Comparison of ENCODE assay signal across 17 cellular contexts in genomic region chr19:7381073-7381390, GRCh38. TPM values are rescaled to one million over a fixed set of nuclear protein-coding genes. Genes with fewer than 3 reads are reported as not detected.
A peak's percentile ranks its signal among the peaks of the same experiment; 100 is the strongest.
DNase-seq lines count a peak whose midpoint lies in the region; ATAC-seq, FAIRE-seq and TF ChIP-seq lines count a peak whose summit lies in the region.
"Had no signal": no experiment of that assay in that cellular context is flagged by ENCODE, and none has a peak within 500 bp of the region (broad histone marks: within the 10 kb centered on the region; RNA-seq: fewer than 3 reads in every experiment).

No MANE protein-coding gene starts in this region.

- no peaks in the 10 kb centered on the region for H3K36me3 ChIP-seq in Caco-2 (ENCODE audit: control insufficient read depth, insufficient read depth, low read length)
- H3K36me3 ChIP-seq in neural progenitor cell = no peaks in the 10 kb centered on the region
- H3K36me3 ChIP-seq in A673 (ENCODE audit: insufficient read depth, low read length, poor library complexity, severe bottlenecking) = no peaks in the 10 kb centered on the region
- H3K36me3 ChIP-seq: cardiac muscle cell, pancreas, SJSA1 had no signal

- no peak overlapping the region for H3K4me2 ChIP-seq in neural progenitor cell

- intact Hi-C loops in CD14-positive monocyte (cut with micrococcal nuclease) = no loop called here
- intact Hi-C loops in Caco-2 (cut with micrococcal nuclease; ENCODE audit: unreplicated experiment) = no loop called here
- intact Hi-C loops in activated B cell treated with CpG ODN at 0.5 μM for 24 hours (cut with micrococcal nuclease) = no loop called here
- intact Hi-C loops in A673 (cut with micrococcal nuclease; ENCODE audit: unreplicated experiment) = loop anchor here (5.0 kb wide), 1 partner anchor 279 kb away; no protein-coding TSS in a partner anchor

- H3K27ac ChIP-seq in neural progenitor cell (no peak overlapping the region), A673 (ENCODE audit: low read depth, low read length, poor library complexity, severe bottlenecking) (no peak overlapping the region)
- H3K27ac ChIP-seq: cardiac muscle cell, pancreas, SJSA1 had no signal

- H3K9me3 ChIP-seq in Caco-2 (no peaks in the 10 kb centered on the region), neural progenitor cell (ENCODE audit: low read depth) (no peaks in the 10 kb centered on the region), A673 (ENCODE audit: low read depth, low read length, poor library complexity, severe bottlenecking) (no peaks in the 10 kb centered on the region)
- H3K9me3 ChIP-seq: pancreas, Peyer's patch, SJSA1 had no signal

- ATAC-seq in activated B cell treated with CpG ODN at 0.5 μM for 24 hours (ENCODE audit: low read depth) = no peak

- TF ChIP-seq CTCF in CD14-positive monocyte (IDR thresholded peaks at IDR 0.05) (no peak), Caco-2 (IDR thresholded peaks at IDR 0.05; ENCODE audit: insufficient read depth in 1 of 2, low read depth in 1 of 2, low read length in 1 of 2, severe bottlenecking in 1 of 2, unreplicated experiment in 1 of 2) (no peak), activated B cell treated with CpG ODN at 0.5 μM for 24 hours (IDR thresholded peaks at IDR 0.05) (no peak), neural progenitor cell (IDR thresholded peaks at IDR 0.05) (no peak), A673 (conservative IDR thresholded peaks at IDR 0.05; ENCODE audit: low read depth, low read length) (no peak)

- no peak overlapping the region for H3K9ac ChIP-seq in neural progenitor cell

- no peaks in the 10 kb centered on the region for H3F3A ChIP-seq in neural progenitor cell (ENCODE audit: low read depth)

- H3K4me1 ChIP-seq in Caco-2 (peaks cover 26% of the 10 kb centered on the region), neural progenitor cell (peaks cover 7% of the 10 kb centered on the region), A673 (ENCODE audit: insufficient read depth, low read length, poor library complexity, severe bottlenecking) (no peaks in the 10 kb centered on the region)
- H3K4me1 ChIP-seq: pancreas, Peyer's patch, SJSA1 had no signal

- H3K4me3 Mint-ChIP-seq in CD14-positive monocyte (no peak overlapping the region), Caco-2 (ENCODE audit: unreplicated experiment) (no peak overlapping the region), activated B cell treated with CpG ODN at 0.5 μM for 24 hours (no peak overlapping the region), neural progenitor cell (peak overlapping the region; percentile 10)

- CTCF ChIA-PET in Caco-2 (lab: Charles Lee) = interaction anchor here (1.7 kb wide), 1 partner anchor 26 kb away, joined by 14 read pairs; no protein-coding TSS in a partner anchor
- CTCF ChIA-PET in activated B cell treated with CpG ODN at 0.5 μM for 24 hours (lab: Charles Lee) = interaction anchor here (0.6 to 3.0 kb wide), 6 partner anchors 26 to 279 kb away, joined by 3 to 23 read pairs (median 6); partner anchors contain the start of gene ARHGEF18
- CTCF ChIA-PET in A673 (lab: Charles Lee) = interaction anchor here (0.9 to 1.5 kb wide), 2 partner anchors 15 to 27 kb away, joined by 3 to 5 read pairs; no protein-coding TSS in a partner anchor

- no peak overlapping the region for H2AFZ ChIP-seq in neural progenitor cell (replicated peaks)

- H3K4me3 ChIP-seq in Caco-2 (ENCODE audit: low read depth, low read length) (no peak overlapping the region), neural progenitor cell (no peak overlapping the region), A673 (ENCODE audit: low read depth, low read length, poor library complexity, severe bottlenecking) (no peak overlapping the region)
- H3K4me3 ChIP-seq: cardiac muscle cell, Peyer's patch, SJSA1 had no signal

- POLR2A ChIA-PET in Caco-2 (lab: Charles Lee) (no interaction called here), activated B cell treated with CpG ODN at 0.5 μM for 24 hours (lab: Charles Lee) (interaction anchor here (0.6 to 1.5 kb wide), 3 partner anchors 26 to 32 kb away, joined by 3 to 7 read pairs (median 4); partner anchors contain the start of gene ARHGEF18), A673 (lab: Charles Lee; ENCODE audit: low non-redundant PET) (no interaction called here)

- no peaks in the 10 kb centered on the region for H3K27me3 ChIP-seq in Caco-2 (replicated peaks; ENCODE audit: control insufficient read depth, insufficient read depth, low read length)
- H3K27me3 ChIP-seq in neural progenitor cell = no peaks in the 10 kb centered on the region
- peaks cover 3% of the 10 kb centered on the region for H3K27me3 ChIP-seq in A673 (replicated peaks; ENCODE audit: insufficient read depth, low read depth, low read length, poor library complexity)
- H3K27me3 ChIP-seq: cardiac muscle cell, pancreas, Peyer's patch, SJSA1 had no signal

- FAIRE-seq in GM19239 (lab: Jason Lieb, UNC) = no peak
- FAIRE-seq: H54, pancreas, urothelium cell line had no signal

- no TSS peak for BruUV-seq in Caco-2 (replicated peaks; lab: Mats Ljungman, UMichigan)
- BruUV-seq in A673 (replicated peaks; lab: Mats Ljungman, UMichigan) = no TSS peak

- no peaks in the 10 kb centered on the region for H3K79me2 ChIP-seq in neural progenitor cell (ENCODE audit: low read depth)

- H4K20me1 ChIP-seq in neural progenitor cell (ENCODE audit: low read depth) = no peaks in the 10 kb centered on the region

- peaks cover 23% of the 10 kb centered on the region for H3K4me1 Mint-ChIP-seq in CD14-positive monocyte
- H3K4me1 Mint-ChIP-seq in Caco-2 (ENCODE audit: low read depth, unreplicated experiment) = peaks cover 21% of the 10 kb centered on the region
- peaks cover 12% of the 10 kb centered on the region for H3K4me1 Mint-ChIP-seq in activated B cell treated with CpG ODN at 0.5 μM for 24 hours
- peaks cover 3% of the 10 kb centered on the region for H3K4me1 Mint-ChIP-seq in neural progenitor cell

- H3K36me3 Mint-ChIP-seq in CD14-positive monocyte (peaks cover 67 to 90% of the 10 kb centered on the region in 2 donors), Caco-2 (ENCODE audit: insufficient read depth, unreplicated experiment) (peaks cover 6% of the 10 kb centered on the region), activated B cell treated with CpG ODN at 0.5 μM for 24 hours (ENCODE audit: low read depth) (peaks cover 77% of the 10 kb centered on the region), neural progenitor cell (no peaks in the 10 kb centered on the region)

- H3K27ac Mint-ChIP-seq in CD14-positive monocyte (peak overlapping the region in 6 of 7 donors; percentile 8 to 81 (median 67)), Caco-2 (ENCODE audit: unreplicated experiment) (peak overlapping the region; percentile 54), activated B cell treated with CpG ODN at 0.5 μM for 24 hours (peak overlapping the region; percentile 82), neural progenitor cell (peak overlapping the region; percentile 16)

- H3K9me3 Mint-ChIP-seq in CD14-positive monocyte (no peaks in the 10 kb centered on the region), Caco-2 (ENCODE audit: unreplicated experiment) (no peaks in the 10 kb centered on the region), activated B cell treated with CpG ODN at 0.5 μM for 24 hours (no peaks in the 10 kb centered on the region), neural progenitor cell (no peaks in the 10 kb centered on the region)

- DNase-seq in CD14-positive monocyte (ENCODE audit: low spot score) (no peak), Caco-2 (no peak), activated B cell treated with CpG ODN at 0.5 μM for 24 hours (no peak), neural progenitor cell (ENCODE audit: low spot score) (no peak), A673 (ENCODE audit: low spot score) (no peak), NCI-H187 treated with DMSO at 0.1 percent for 48 hours (lab: John Stamatoyannopoulos, UW) (no peak), GM19239 (ENCODE audit: insufficient read length, low spot score) (no peak)
- DNase-seq: activated CD4-positive, alpha-beta T cell treated with anti-CD3 and anti-CD28 coated beads, Interleukin-2, amount 50 U/mL, for 1 hour; activated CD8-positive, alpha-beta memory T cell treated with anti-CD3 and anti-CD28 coated beads, Interleukin-2, amount 50 U/mL, for 48 hours; left cardiac atrium; right cardiac atrium had no signal

- H3K27me3 Mint-ChIP-seq in CD14-positive monocyte (ENCODE audit: low read depth in 3 of 3) (peaks cover 0 to 2% (median 0%) of the 10 kb centered on the region in 3 donors), Caco-2 (ENCODE audit: insufficient read depth, unreplicated experiment) (no peaks in the 10 kb centered on the region), activated B cell treated with CpG ODN at 0.5 μM for 24 hours (no peaks in the 10 kb centered on the region), neural progenitor cell (ENCODE audit: insufficient read depth, low read depth) (no peaks in the 10 kb centered on the region)

RNA-seq across cellular contexts. Expression of gene ARHGEF18, which starts 32.3 kb away (rescaled TPM):
- under 1 TPM; 0.46 to 0.87 TPM for polyA plus RNA-seq in CD14-positive monocyte
- total RNA-seq in Caco-2 (2022) (50.4 and 53.1 TPM in 2 replicates), activated B cell treated with CpG ODN at 0.5 μM for 24 hours (45.8 and 51.9 TPM in 2 replicates), neural progenitor cell (ENCODE audit: low replicate concordance) (13.6 and 41.0 TPM in 2 replicates), A673 (2021) (33.4 and 34.9 TPM in 2 replicates)

Comparison
In these comparisons a context has a peak if more than half of its experiments do, and no peak if none do; other contexts are left out.
1. H3K27ac Mint-ChIP-seq: peak in every context shown above with its lines; median percentile 82 in activated B cell treated with CpG ODN at 0.5 μM for 24 hours; 67 in CD14-positive monocyte; 54 in Caco-2; 16 in neural progenitor cell.